In the genomic region with DNA sequence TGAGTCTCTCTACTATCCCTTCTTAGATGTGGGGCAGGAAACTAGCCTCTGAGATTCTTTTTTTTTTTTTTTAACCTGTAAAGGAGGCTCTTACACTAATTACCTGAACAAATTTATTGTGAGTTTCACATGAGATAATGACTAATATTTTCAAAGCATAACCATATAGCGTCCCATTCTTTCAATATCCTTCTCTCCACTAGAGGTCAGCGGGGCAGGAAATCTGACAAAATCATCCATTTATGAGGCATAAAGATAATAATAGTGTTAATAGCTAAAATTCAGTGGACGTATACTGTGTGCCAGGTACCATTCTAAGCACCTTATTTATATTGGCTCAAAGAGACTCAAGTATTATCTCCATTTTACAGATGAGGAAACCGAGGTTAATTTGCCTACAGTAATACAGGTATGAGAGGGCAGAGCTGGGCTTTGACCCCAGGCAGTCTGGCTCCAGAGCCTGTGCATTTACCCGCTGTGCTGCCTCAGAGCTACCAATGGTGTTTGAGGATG, we compare ENCODE assay signal across 15 cellular contexts. TPM values are rescaled to one million over a fixed set of nuclear protein-coding genes. Genes with fewer than 3 reads are reported as not detected.
A peak's percentile ranks its signal among the peaks of the same experiment; 100 is the strongest.
DNase-seq lines count a peak whose midpoint lies in the region; ATAC-seq, FAIRE-seq and TF ChIP-seq lines count a peak whose summit lies in the region.
"Had no signal": no experiment of that assay in that cellular context is flagged by ENCODE, and none has a peak within 500 bp of the region (broad histone marks: within the 10 kb centered on the region; RNA-seq: fewer than 3 reads in every experiment).

No MANE protein-coding gene starts in this region.

- no peaks in the 10 kb centered on the region for H3K79me2 ChIP-seq in HepG2 (ENCODE audit: insufficient read depth, low read length)

- TF ChIP-seq RAD21 in HepG2 (CRISPR knock-in tag; IDR thresholded peaks at IDR 0.05): no peak

- H3K27ac ChIP-seq in HepG2 (ENCODE audit: extremely low read length, insufficient read depth, low read length): no peak overlapping the region
- H3K27ac ChIP-seq in right lobe of liver: no peak overlapping the region
- no peak overlapping the region for H3K27ac ChIP-seq in Panc1 (ENCODE audit: low read length)
- H3K27ac ChIP-seq: sigmoid colon, transverse colon had no signal

- H3K36me3 ChIP-seq in HepG2 (replicated peaks in 1 of 2; ENCODE audit: control insufficient read depth in 1 of 2, insufficient read depth in 2 of 2, low read length in 2 of 2) (no peaks in the 10 kb centered on the region; a peak in 1 of 5 replicates), right lobe of liver (no peaks in the 10 kb centered on the region), Panc1 (ENCODE audit: control insufficient read depth, insufficient read depth, low read length) (no peaks in the 10 kb centered on the region)
- H3K36me3 ChIP-seq: sigmoid colon, transverse colon had no signal

- ATAC-seq in HepG2 (no peak), right lobe of liver (no peak), Panc1 (no peak), left lobe of liver (no peak)

- H3K27me3 ChIP-seq in HepG2 (ENCODE audit: control insufficient read depth in 1 of 2, insufficient read depth in 2 of 2, low read length in 2 of 2) (no peaks in the 10 kb centered on the region), right lobe of liver (no peaks in the 10 kb centered on the region), Panc1 (ENCODE audit: control insufficient read depth, insufficient read depth, low read length) (no peaks in the 10 kb centered on the region)
- H3K27me3 ChIP-seq: sigmoid colon, transverse colon had no signal

- H3K4me2 ChIP-seq in HepG2 (ENCODE audit: low read depth, low read length): no peak overlapping the region

- no peak for FAIRE-seq in HepG2 (lab: Jason Lieb, UNC)
- FAIRE-seq: HTR-8/SVneo had no signal

- no peak overlapping the region for H2AFZ ChIP-seq in HepG2 (ENCODE audit: low read length)

- intact Hi-C loops in HepG2 (cut with micrococcal nuclease; ENCODE audit: unreplicated experiment): no loop called here
- intact Hi-C loops in right lobe of liver (cut with DNase I): no loop called here
- intact Hi-C loops in Panc1 (cut with micrococcal nuclease; ENCODE audit: unreplicated experiment): no loop called here

- H3K9ac ChIP-seq in HepG2 (ENCODE audit: insufficient read depth, low read depth, low read length): no peak overlapping the region

- CTCF ChIA-PET in HepG2 (lab: Yijun Ruan, JAX; ENCODE audit: low intra/inter-chr PET ratio, low total read pairs): no interaction called here
- CTCF ChIA-PET in Panc1 (lab: Charles Lee): no interaction called here

- in situ Hi-C loops in HepG2 (cut with HindIII; ENCODE audit: extremely low pct_ligation_motif_present, low pct_unique_long_range_greater_than_20kb) (no loop called here), Panc1 (cut with HindIII; ENCODE audit: low pct_unique_long_range_greater_than_20kb, low sequenced_read_pairs) (no loop called here)

- H4K20me1 ChIP-seq in HepG2 (ENCODE audit: insufficient read depth, low read length): no peaks in the 10 kb centered on the region

- no peak for TF ChIP-seq EP300 in HepG2 (IDR thresholded peaks at IDR 0.05; ENCODE audit: low read depth in 2 of 2, low read length in 2 of 2)
- no peak for TF ChIP-seq EP300 in HepG2 (CRISPR knock-in tag; IDR thresholded peaks at IDR 0.05; ENCODE audit: borderline replicate concordance)

- H3K4me1 ChIP-seq in HepG2 (ENCODE audit: insufficient read depth, low read length) (peaks cover 7% of the 10 kb centered on the region), right lobe of liver (no peaks in the 10 kb centered on the region), Panc1 (ENCODE audit: control insufficient read depth, insufficient read depth, low read length) (no peaks in the 10 kb centered on the region)
- H3K4me1 ChIP-seq: sigmoid colon, transverse colon had no signal

- peaks cover 8% of the 10 kb centered on the region; the same call in 1 of the 2 replicates for H3K9me3 ChIP-seq in HepG2 (ENCODE audit: low read length)
- no peaks in the 10 kb centered on the region for H3K9me3 ChIP-seq in right lobe of liver
- H3K9me3 ChIP-seq in Panc1 (ENCODE audit: control insufficient read depth, insufficient read depth, low read depth, low read length): no peaks in the 10 kb centered on the region
- H3K9me3 ChIP-seq: transverse colon had no signal

- TF ChIP-seq CTCF in HepG2 (CRISPR knock-in tag; IDR thresholded peaks at IDR 0.05): no peak
- TF ChIP-seq CTCF in right lobe of liver (IDR thresholded peaks at IDR 0.05): peak in 2 of 4 donors; percentile 23 to 25
- TF ChIP-seq CTCF in Panc1 (IDR thresholded peaks at IDR 0.05): peak; percentile 57; the same call in 1 of the 2 replicates
- peak; percentile 42 for TF ChIP-seq CTCF in epithelial cell of proximal tubule (conservative IDR thresholded peaks at IDR 0.05; ENCODE audit: low read depth, low read length)

- DNase-seq in HepG2 (ENCODE audit: low spot score) (no peak), right lobe of liver (no peak), Panc1 (ENCODE audit: low read depth, low spot score) (no peak), epithelial cell of proximal tubule (ENCODE audit: low read depth) (no peak), T-helper 9 cell (no peak), left lobe of liver (ENCODE audit: low spot score) (no peak)
- no peak for DNase-seq in central memory CD4-positive, alpha-beta T cell
- no peak for DNase-seq in stimulated activated CD4-positive, alpha-beta T cell treated with anti-CD3 and anti-CD28 coated beads, Interleukin-1b, Interleukin-23, amount 100 ng/mL, for 48 hours
- DNase-seq: activated naive CD8-positive, alpha-beta T cell treated with anti-CD3 and anti-CD28 coated beads for 36 hours; GF-D8; NCI-H2081 treated with DMSO at 0.1 percent for 48 hours; sigmoid colon; T-helper 2 cell; transverse colon had no signal

- no peak for TF ChIP-seq POLR2A in HepG2 (IDR thresholded peaks at IDR 0.05; ENCODE audit: insufficient read depth in 1 of 2, low read depth in 2 of 2, low read length in 2 of 2)
- no peak for TF ChIP-seq POLR2A in right lobe of liver (IDR thresholded peaks at IDR 0.05)

- BruUV-seq in HepG2 (replicated peaks; lab: Mats Ljungman, UMichigan) (no TSS peak), Panc1 (replicated peaks; lab: Mats Ljungman, UMichigan) (no TSS peak)

- WGBS in HepG2 (ENCODE audit: low lambda C conversion rate): 62% methylated on average over 5 of the region's 5 CpGs
- 82% methylated on average over 4 of the region's 5 CpGs for WGBS in right lobe of liver (ENCODE audit: insufficient coverage, low coverage, low lambda C conversion rate, missing lambda C conversion rate)

- POLR2A ChIA-PET in HepG2 (lab: Yijun Ruan, JAX) (interaction anchor here (1.0 kb wide), 1 partner anchor 15 kb away, joined by 3 read pairs; no protein-coding TSS in a partner anchor), Panc1 (lab: Charles Lee) (interaction anchor here (0.8 kb wide), 2 partner anchors 17 to 65 kb away, joined by 3 to 9 read pairs; no protein-coding TSS in a partner anchor)

- no peak overlapping the region for H3K4me3 ChIP-seq in HepG2 (replicated peaks in 1 of 3; ENCODE audit: insufficient read depth in 1 of 3, low read depth in 2 of 3, low read length in 3 of 3)
- no peak overlapping the region for H3K4me3 ChIP-seq in right lobe of liver
- H3K4me3 ChIP-seq in Panc1 (ENCODE audit: low read depth in 2 of 2, low read length in 2 of 2): no peak overlapping the region
- H3K4me3 ChIP-seq in epithelial cell of proximal tubule (ENCODE audit: low read depth, low read length): no peak overlapping the region
- H3K4me3 ChIP-seq: sigmoid colon, transverse colon had no signal

TF ChIP-seq in HepG2, 621 proteins besides CTCF, POLR2A, EP300 and RAD21:
- TF ChIP-seq ZNF629 (CRISPR knock-in tag; conservative IDR thresholded peaks at IDR 0.05) (0 out of 2 replicates have a peak, but pooled peaks have one; percentile 15), STAG1 (CRISPR knock-in tag; IDR thresholded peaks at IDR 0.05) (peak; percentile 21; the same call in 1 of the 2 replicates), ZNF557 (CRISPR knock-in tag; IDR thresholded peaks at IDR 0.05) (no peak)

RNA-seq across cellular contexts. Expression of gene SMAD6, which starts 16.3 kb away (rescaled TPM):
- total RNA-seq in HepG2 (2016; rRNA removed; fragmentation: Illumina TruSeq; extraction: Trizol): 2.6 and 4.4 TPM in 2 replicates
- total RNA-seq in HepG2 (2016; cell fraction: cytosol; rRNA removed; fragmentation: Illumina TruSeq; extraction: Trizol; ENCODE audit: low read depth): 0.79 and 0.91 TPM in 2 replicates
- 2.3 and 4.5 TPM in 2 replicates for total RNA-seq in HepG2 (2016; cell fraction: insoluble cytoplasmic fraction; rRNA removed; fragmentation: Illumina TruSeq; extraction: Trizol)
- total RNA-seq in HepG2 (2016; cell fraction: membrane; rRNA removed; fragmentation: Illumina TruSeq; extraction: Trizol): 2.0 and 2.2 TPM in 2 replicates
- total RNA-seq in HepG2 (2016; cell fraction: nucleus; rRNA removed; fragmentation: Illumina TruSeq; extraction: Trizol): 7.0 and 9.1 TPM in 2 replicates
- 3.1 and 3.3 TPM in 2 replicates for polyA plus RNA-seq in HepG2 (2011; rRNA removed)
- polyA plus RNA-seq in HepG2 (2011; cell fraction: cytosol; rRNA removed): 1.3 and 2.9 TPM in 2 replicates
- polyA plus RNA-seq in HepG2 (2011; cell fraction: nucleus; rRNA removed): 6.7 and 14.1 TPM in 2 replicates
- 3.3 and 3.9 TPM in 2 replicates for polyA plus RNA-seq in HepG2 (2012)
- polyA plus RNA-seq in HepG2 (2016; cell fraction: cytosol; fragmentation: Illumina TruSeq; extraction: Trizol; ENCODE audit: low read depth): 1.1 and 2.0 TPM in 2 replicates
- 2.3 and 2.9 TPM in 2 replicates for polyA plus RNA-seq in HepG2 (2016; cell fraction: insoluble cytoplasmic fraction; fragmentation: Illumina TruSeq; extraction: Trizol; ENCODE audit: low read depth)
- 1.5 and 2.1 TPM in 2 replicates for polyA plus RNA-seq in HepG2 (2016; cell fraction: membrane; fragmentation: Illumina TruSeq; extraction: Trizol; ENCODE audit: low read depth)
- 7.1 and 8.1 TPM in 2 replicates for polyA plus RNA-seq in HepG2 (2016; cell fraction: nucleus; fragmentation: Illumina TruSeq; extraction: Trizol; ENCODE audit: insufficient read depth, low read depth)
- polyA minus RNA-seq in HepG2 (2011; rRNA and poly(A)+ RNA removed; ENCODE audit: low replicate concordance): 19.3 and 109 TPM in 2 replicates
- polyA minus RNA-seq in HepG2 (2011; cell fraction: cytosol; rRNA and poly(A)+ RNA removed): 5.3 and 5.6 TPM in 2 replicates
- 11.7 and 25.1 TPM in 2 replicates for polyA minus RNA-seq in HepG2 (2011; cell fraction: nucleus; rRNA and poly(A)+ RNA removed)
- total RNA-seq in right lobe of liver: 10 to 100 TPM; 10.5 to 17.2 (median 12.3) TPM
- 45.9 TPM for total RNA-seq in Panc1 (2021; ENCODE audit: unreplicated experiment)
- 52.1 TPM for polyA plus RNA-seq in Panc1 (2012; ENCODE audit: insufficient read length)
- 10.8 and 22.1 TPM in 2 replicates for total RNA-seq in epithelial cell of proximal tubule
- total RNA-seq in left lobe of liver: 16.2 TPM
